Comparison of ENCODE assay signal across 15 cellular contexts in genomic region chr1:222334026-222334680, GRCh38.
DNase-seq lines count a peak whose midpoint lies in the region; ATAC-seq and TF ChIP-seq lines count a peak whose summit lies in the region.
"Had no signal": no experiment of that assay in that cellular context is flagged by ENCODE, and none has a peak within 500 bp of the region (broad histone marks: within the 10 kb centered on the region; RNA-seq: fewer than 3 reads in every experiment).

No MANE protein-coding gene starts in this region.

- in situ Hi-C loops in astrocyte of the cerebellum (cut with HindIII; ENCODE audit: low sequenced_read_pairs), result no loop called here

- no peak for TF ChIP-seq CTCF in astrocyte of the cerebellum (IDR thresholded peaks at IDR 0.05; ENCODE audit: low read depth, low read length, missing control alignments)

- DNase-seq in EL (peak; percentile 81), astrocyte of the cerebellum (ENCODE audit: low read depth) (peak; percentile 41), non-pigmented ciliary epithelial cell (ENCODE audit: low read depth) (peak; percentile 63), NCI-H774 (lab: John Stamatoyannopoulos, UW) (no peak), amygdala (lab: John Stamatoyannopoulos, UW) (no peak), occipital lobe (lab: John Stamatoyannopoulos, UW) (no peak)
- DNase-seq: adrenal gland, Caco-2, naive B cell, NCI-H1092, NCI-H446 treated with DMSO at 0.1 percent for 48 hours, Peyer's patch had no signal

- no peak overlapping the region for H3K4me3 ChIP-seq in astrocyte of the cerebellum (ENCODE audit: low read depth, low read length)
- H3K4me3 ChIP-seq: adrenal gland, gastroesophageal sphincter, Peyer's patch had no signal

- peak; percentile 71 for ATAC-seq in HG02870 (IDR thresholded peaks at IDR 0.05; ENCODE audit: unreplicated experiment)
- ATAC-seq: gastroesophageal sphincter, sciatic nerve had no signal

Comparison
In these comparisons a context has a peak if more than half of its experiments do, and no peak if none do; other contexts are left out.
1. DNase-seq: peak in EL (single experiment), astrocyte of the cerebellum (single experiment) and non-pigmented ciliary epithelial cell (single experiment); none in NCI-H774 (single experiment), amygdala (0 of 56) and occipital lobe (single experiment).